ENCODE assay signal across 16 cellular contexts in the genomic region with DNA sequence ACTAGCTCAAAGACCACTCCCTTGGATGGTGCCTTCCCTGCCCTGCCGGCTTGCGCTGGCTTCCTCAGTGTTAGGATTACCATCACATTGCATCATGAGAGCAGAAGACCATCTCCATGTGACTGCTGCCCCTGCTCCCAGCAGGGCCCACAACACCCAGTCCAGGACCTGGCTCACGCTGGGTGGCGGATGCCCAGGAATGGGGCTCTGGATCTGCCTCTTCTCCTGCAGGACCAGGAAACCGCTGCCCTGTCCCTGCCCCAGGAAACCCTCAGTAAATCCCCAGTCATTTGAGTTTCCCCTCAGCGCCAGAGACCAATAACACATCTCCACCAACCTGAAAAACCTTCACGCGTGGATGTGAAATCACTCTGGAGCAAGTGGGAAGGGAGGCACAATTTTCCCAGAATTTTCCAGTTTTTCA. TPM values are rescaled to one million over a fixed set of nuclear protein-coding genes. Genes with fewer than 3 reads are reported as not detected.
A peak's percentile ranks its signal among the peaks of the same experiment; 100 is the strongest.
DNase-seq lines count a peak whose midpoint lies in the region; ATAC-seq, FAIRE-seq and TF ChIP-seq lines count a peak whose summit lies in the region.
"Had no signal": no experiment of that assay in that cellular context is flagged by ENCODE, and none has a peak within 500 bp of the region (broad histone marks: within the 10 kb centered on the region; RNA-seq: fewer than 3 reads in every experiment).

No MANE protein-coding gene starts in this region.

- H3K4me3 ChIP-seq in OCI-LY7 (ENCODE audit: low read depth, low read length, poor library complexity, severe bottlenecking), result no peak overlapping the region
- no peak overlapping the region for H3K4me3 ChIP-seq in K562
- H3K4me3 ChIP-seq: A549, lung, suprapubic skin had no signal

- H3K9me2 ChIP-seq in OCI-LY7 (ENCODE audit: insufficient read depth, low read length), result no peaks in the 10 kb centered on the region

- no peak for DNase-seq in T-helper 2 cell treated with Interferon-gamma antibody and Interleukin-4, amounts not matched to agents 5 μg/mL and 100 μg/mL, for 36 hours (ENCODE audit: low spot score)
- no peak for DNase-seq in T-helper 2 cell
- no peak for DNase-seq in OCI-LY7 (ENCODE audit: low spot score)
- peak in 1 of 4 experiments; percentile 41 for DNase-seq in K562 (ENCODE audit: extremely low read depth in 1 of 4, low spot score in 3 of 4)
- no peak for DNase-seq in neural crest cell (ENCODE audit: low read depth, low spot score)
- no peak for DNase-seq in amniotic stem cell (lab: John Stamatoyannopoulos, UW)
- no peak for DNase-seq in H4 (ENCODE audit: low spot score)
- DNase-seq: NCI-H2227 treated with DMSO at 0.1 percent for 48 hours; stimulated activated CD4-positive, alpha-beta T cell treated with anti-CD3 and anti-CD28 coated beads, Interleukin-4, amount 100 ng/mL, for 24 hours had no signal

- no peaks in the 10 kb centered on the region for H4K20me1 ChIP-seq in OCI-LY7 (ENCODE audit: insufficient read depth, low read length)
- H4K20me1 ChIP-seq in K562 (replicated peaks; ENCODE audit: control insufficient read depth, insufficient read depth, low read length), result no peaks in the 10 kb centered on the region

- no peak for FAIRE-seq in K562 (lab: Jason Lieb, UNC)
- FAIRE-seq: A549, endometrium had no signal

- no peak for TF ChIP-seq POLR2A in K562 (conservative IDR thresholded peaks at IDR 0.05)

- TF ChIP-seq RAD21 in K562 (CRISPR knock-in tag; conservative IDR thresholded peaks at IDR 0.05 in 1 of 2, IDR thresholded peaks at IDR 0.05 in 1 of 2), result no peak

- H3K36me3 ChIP-seq in OCI-LY7 (ENCODE audit: insufficient read depth, low read length), result peaks cover 17% of the 10 kb centered on the region; the same call in 1 of the 2 replicates
- peaks cover under 1% of the 10 kb centered on the region; the same call in 2 of the 3 replicates for H3K36me3 ChIP-seq in K562 (ENCODE audit: control insufficient read depth, insufficient read depth, low read length)
- H3K36me3 ChIP-seq: suprapubic skin had no signal

- TF ChIP-seq CTCF in OCI-LY7 (conservative IDR thresholded peaks at IDR 0.05; ENCODE audit: low read length) (no peak), K562 (IDR thresholded peaks at IDR 0.05 in 2 of 3, conservative IDR thresholded peaks at IDR 0.05 in 1 of 3; ENCODE audit: insufficient read depth in 2 of 3, low read depth in 1 of 3, low read length in 3 of 3) (no peak), neural crest cell (conservative IDR thresholded peaks at IDR 0.05) (no peak)

- no peaks in the 10 kb centered on the region for H3K27me3 ChIP-seq in K562 (ENCODE audit: control insufficient read depth in 2 of 2, insufficient read depth in 2 of 2, low read length in 2 of 2)
- H3K27me3 ChIP-seq: suprapubic skin had no signal

- H3K79me2 ChIP-seq in OCI-LY7 (ENCODE audit: insufficient read depth, low read depth, low read length) (peaks cover 28% of the 10 kb centered on the region), K562 (ENCODE audit: control insufficient read depth, insufficient read depth, low read length) (peaks cover 36% of the 10 kb centered on the region)

- H3K27me3 Mint-ChIP-seq in T-helper 2 cell treated with Interferon-gamma antibody and Interleukin-4, amounts not matched to agents 5 μg/mL and 100 μg/mL, for 36 hours (ENCODE audit: low read depth), result no peaks in the 10 kb centered on the region
- peaks cover 42% of the 10 kb centered on the region for H3K27me3 Mint-ChIP-seq in neural crest cell (ENCODE audit: low read depth)

- peak overlapping the region; percentile 96; the same call in 1 of the 2 replicates for H3K4me2 ChIP-seq in OCI-LY7 (ENCODE audit: low read length)
- H3K4me2 ChIP-seq in K562 (ENCODE audit: insufficient read depth, low read length), result no peak overlapping the region

- peak overlapping the region; percentile 54 for H3K4me3 Mint-ChIP-seq in T-helper 2 cell treated with Interferon-gamma antibody and Interleukin-4, amounts not matched to agents 5 μg/mL and 100 μg/mL, for 36 hours
- peak overlapping the region; percentile 79 for H3K4me3 Mint-ChIP-seq in neural crest cell

- no peaks in the 10 kb centered on the region for H3K9me3 Mint-ChIP-seq in T-helper 2 cell treated with Interferon-gamma antibody and Interleukin-4, amounts not matched to agents 5 μg/mL and 100 μg/mL, for 36 hours
- H3K9me3 Mint-ChIP-seq in neural crest cell, result no peaks in the 10 kb centered on the region

- BruUV-seq in OCI-LY7 (replicated peaks; lab: Mats Ljungman, UMichigan) (no TSS peak), K562 (replicated peaks; lab: Mats Ljungman, UMichigan) (no TSS peak)

- H2AFZ ChIP-seq in OCI-LY7 (ENCODE audit: low read length), result no peak overlapping the region
- no peak overlapping the region for H2AFZ ChIP-seq in K562 (ENCODE audit: low read depth, low read length)

- POLR2A ChIA-PET in OCI-LY7 (lab: Charles Lee), result interaction anchor here (0.7 to 1.8 kb wide), 2 partner anchors 9 to 62 kb away, joined by 3 to 10 read pairs; no protein-coding TSS in a partner anchor
- POLR2A ChIA-PET in K562 (lab: Yijun Ruan, JAX), result interaction anchor here (1.1 to 1.6 kb wide), 3 partner anchors 16 to 462 kb away, joined by 3 to 4 read pairs (median 4); no protein-coding TSS in a partner anchor

- peak; percentile 51; the same call in 1 of the 2 replicates for TF ChIP-seq EP300 in K562 (IDR thresholded peaks at IDR 0.05; ENCODE audit: low read length)

- WGBS in K562 (ENCODE audit: insufficient coverage, low coverage, missing lambda C conversion rate), result 55% methylated on average over 7 of the region's 8 CpGs

- H3K27ac Mint-ChIP-seq in T-helper 2 cell treated with Interferon-gamma antibody and Interleukin-4, amounts not matched to agents 5 μg/mL and 100 μg/mL, for 36 hours, result peak overlapping the region; percentile 93
- H3K27ac Mint-ChIP-seq in neural crest cell (ENCODE audit: unreplicated experiment), result no peak overlapping the region

- intact Hi-C loops in OCI-LY7 (cut with micrococcal nuclease; ENCODE audit: unreplicated experiment), result no loop called here
- intact Hi-C loops in K562 (cut with micrococcal nuclease), result no loop called here

- H3K27ac ChIP-seq in OCI-LY7 (ENCODE audit: low read depth, low read length, poor library complexity, severe bottlenecking), result no peak overlapping the region
- no peak overlapping the region; the same call in 2 of the 3 replicates for H3K27ac ChIP-seq in K562 (ENCODE audit: extremely low read depth, low read depth, low read length)
- H3K27ac ChIP-seq: suprapubic skin had no signal

- peaks cover 57% of the 10 kb centered on the region for H3K4me1 ChIP-seq in OCI-LY7 (ENCODE audit: insufficient read depth, low read length, poor library complexity, severe bottlenecking)
- peaks cover 43 to 54% of the 10 kb centered on the region in 2 experiments for H3K4me1 ChIP-seq in K562 (replicated peaks in 1 of 2; ENCODE audit: control insufficient read depth in 2 of 2, insufficient read depth in 2 of 2, low read length in 2 of 2)

- in situ Hi-C loops in K562 (cut with MboI), result no loop called here

- ATAC-seq in K562 (no peak), HG03095 (IDR thresholded peaks at IDR 0.05; ENCODE audit: unreplicated experiment) (no peak)
- ATAC-seq: A549 had no signal

- H3K9me3 ChIP-seq in OCI-LY7 (ENCODE audit: low read length) (no peaks in the 10 kb centered on the region), K562 (replicated peaks; ENCODE audit: control insufficient read depth, insufficient read depth, low read depth, low read length) (no peaks in the 10 kb centered on the region)
- H3K9me3 ChIP-seq: A549, suprapubic skin had no signal

- CTCF ChIA-PET in OCI-LY7 (lab: Charles Lee; ENCODE audit: unreplicated experiment) (no interaction called here), K562 (lab: Yijun Ruan, JAX; ENCODE audit: low intra/inter-chr PET ratio) (no interaction called here)

- H3K4me1 Mint-ChIP-seq in T-helper 2 cell treated with Interferon-gamma antibody and Interleukin-4, amounts not matched to agents 5 μg/mL and 100 μg/mL, for 36 hours (ENCODE audit: low read depth), result peaks cover 50% of the 10 kb centered on the region
- H3K4me1 Mint-ChIP-seq in neural crest cell, result peaks cover 38% of the 10 kb centered on the region

- peaks cover 11% of the 10 kb centered on the region for H3K36me3 Mint-ChIP-seq in T-helper 2 cell treated with Interferon-gamma antibody and Interleukin-4, amounts not matched to agents 5 μg/mL and 100 μg/mL, for 36 hours (ENCODE audit: low read depth)
- H3K36me3 Mint-ChIP-seq in neural crest cell (ENCODE audit: low read depth), result no peaks in the 10 kb centered on the region

- H3K9me1 ChIP-seq in K562 (ENCODE audit: control insufficient read depth, insufficient read depth, low read length), result no peaks in the 10 kb centered on the region

- H3K9ac ChIP-seq in K562 (ENCODE audit: insufficient read depth in 1 of 2, low read depth in 2 of 2, low read length in 2 of 2), result peak overlapping the region; percentile 75 to 94; a peak in 3 of 4 replicates

RNA-seq across cellular contexts. Expression of gene RNF44, which starts 3.3 kb away (rescaled TPM):
- total RNA-seq in OCI-LY7 (2014; rRNA removed; shearing (Covaris generic)), result 47.4 and 61.2 TPM in 2 replicates
- total RNA-seq in OCI-LY7 (2022), result 164 and 207 TPM in 2 replicates
- total RNA-seq in K562 (2011; cell fraction: chromatin; rRNA removed; ENCODE audit: low replicate concordance), result 109 and 250 TPM in 2 replicates
- total RNA-seq in K562 (2011; cell fraction: nucleolus; rRNA removed), result 141 and 156 TPM in 2 replicates
- 127 and 128 TPM in 2 replicates for total RNA-seq in K562 (2011; cell fraction: nucleoplasm; rRNA removed)
- total RNA-seq in K562 (2014; rRNA removed), result 14.8 and 19.7 TPM in 2 replicates
- 4.8 and 5.1 TPM in 2 replicates for total RNA-seq in K562 (2014; rRNA removed; fragmentation: Illumina TruSeq; extraction: Trizol)
- 7.2 and 7.5 TPM in 2 replicates for total RNA-seq in K562 (2015; rRNA removed; fragmentation: Illumina TruSeq; extraction: Trizol)
- total RNA-seq in K562 (2021), result 64.0 and 82.6 TPM in 2 replicates
- polyA plus RNA-seq in K562 (2011; rRNA removed), result 7.4 and 25.6 TPM in 2 replicates
- polyA plus RNA-seq in K562 (2011; cell fraction: cytosol; rRNA removed), result 9.9 and 13.1 TPM in 2 replicates
- 196 and 219 TPM in 2 replicates for polyA plus RNA-seq in K562 (2011; cell fraction: nucleus; rRNA removed)
- 33.9 and 73.5 TPM in 2 replicates for polyA plus RNA-seq in K562 (2012)
- 20.5 and 39.3 TPM in 2 replicates for polyA plus RNA-seq in K562 (2014; fragmentation: Illumina TruSeq; extraction: Trizol)
- polyA plus RNA-seq in K562 (2014; fragmentation: Nextera tagmentation; extraction: Ambion mirVana), result 1 to 10 TPM; 1.6 to 2.5 TPM
- polyA plus RNA-seq in K562 (2014; rRNA removed), result 40.1 and 51.0 TPM in 2 replicates
- polyA minus RNA-seq in K562 (2011; rRNA and poly(A)+ RNA removed), result 2.8 and 3.0 TPM in 2 replicates
- polyA minus RNA-seq in K562 (2011; cell fraction: cytosol; rRNA and poly(A)+ RNA removed), result 17.2 and 25.7 TPM in 2 replicates
- 40.7 and 48.8 TPM in 2 replicates for polyA minus RNA-seq in K562 (2011; cell fraction: nucleus; rRNA and poly(A)+ RNA removed)
- 93.8 and 97.1 TPM in 2 replicates for total RNA-seq in neural crest cell
- total RNA-seq in H4 (2014; rRNA removed; shearing (Covaris generic)), result 3.0 and 4.9 TPM in 2 replicates

RNA-seq across cellular contexts. Expression of gene CDHR2, which starts 8.7 kb away (rescaled TPM):
- 0.25 and 0.33 TPM in 2 replicates for total RNA-seq in OCI-LY7 (2014; rRNA removed; shearing (Covaris generic))
- 2.8 and 3.8 TPM in 2 replicates for total RNA-seq in OCI-LY7 (2022)
- 1.0 TPM in 1 of 2 replicates, not detected in the other for total RNA-seq in K562 (2011; cell fraction: chromatin; rRNA removed; ENCODE audit: low replicate concordance)
- 0.13 and 0.17 TPM in 2 replicates for total RNA-seq in K562 (2011; cell fraction: nucleolus; rRNA removed)
- total RNA-seq in K562 (2011; cell fraction: nucleoplasm; rRNA removed), result 0.15 TPM in 1 of 2 replicates, not detected in the other
- 0.04 and 0.09 TPM in 2 replicates for total RNA-seq in K562 (2014; rRNA removed)
- total RNA-seq in K562 (2014; rRNA removed; fragmentation: Illumina TruSeq; extraction: Trizol), result 0.10 and 0.18 TPM in 2 replicates
- total RNA-seq in K562 (2015; rRNA removed; fragmentation: Illumina TruSeq; extraction: Trizol), result 0.22 and 0.23 TPM in 2 replicates
- 0.36 and 0.62 TPM in 2 replicates for total RNA-seq in K562 (2021)
- 0.01 TPM in 1 of 2 replicates, not detected in the other for polyA plus RNA-seq in K562 (2011; rRNA removed)
- polyA plus RNA-seq in K562 (2011; cell fraction: cytosol; rRNA removed), result not detected in 2 replicates
- 0.06 and 0.18 TPM in 2 replicates for polyA plus RNA-seq in K562 (2011; cell fraction: nucleus; rRNA removed)
- polyA plus RNA-seq in K562 (2012), result 0.07 and 0.42 TPM in 2 replicates
- polyA plus RNA-seq in K562 (2014; fragmentation: Illumina TruSeq; extraction: Trizol), result 0.01 and 0.04 TPM in 2 replicates
- polyA plus RNA-seq in K562 (2014; fragmentation: Nextera tagmentation; extraction: Ambion mirVana), result not detected
- 0.03 TPM in 1 of 2 replicates, not detected in the other for polyA plus RNA-seq in K562 (2014; rRNA removed)
- not detected in 2 replicates for polyA minus RNA-seq in K562 (2011; rRNA and poly(A)+ RNA removed)
- polyA minus RNA-seq in K562 (2011; cell fraction: cytosol; rRNA and poly(A)+ RNA removed), result 0.67 TPM in 1 of 2 replicates, not detected in the other
- 0.27 and 0.33 TPM in 2 replicates for polyA minus RNA-seq in K562 (2011; cell fraction: nucleus; rRNA and poly(A)+ RNA removed)
- not detected in 2 replicates for total RNA-seq in neural crest cell
- total RNA-seq in H4 (2014; rRNA removed; shearing (Covaris generic)), result not detected in 2 replicates
- total RNA-seq: M059J, pulmonary artery endothelial cell had no signal
